In genomic region chr2:38806407-38807071, GRCh38 we compare ENCODE assay signal across 27 cellular contexts.
"Had no signal": no experiment of that assay in that cellular context is flagged by ENCODE, and none has a peak within 500 bp of the region (broad histone marks: within the 10 kb centered on the region; RNA-seq: fewer than 3 reads in every experiment).

No MANE protein-coding gene starts in this region.

- H3K4me3 ChIP-seq: adrenal gland, breast epithelium, colonic mucosa, gastroesophageal sphincter, heart left ventricle, mucosa of descending colon, thoracic aorta had no signal

- H3K4me3 Mint-ChIP-seq: activated CD4-positive, alpha-beta T cell treated with anti-CD3 and anti-CD28 coated beads for 36 hours; activated naive CD4-positive, alpha-beta T cell treated with anti-CD3 and anti-CD28 coated beads, Interleukin-2, amount 50 U/mL, for 24 hours; activated T-helper 1 cell treated with anti-CD3 and anti-CD28 coated beads, Interleukin-12 subunit alpha, Interleukin-12 subunit beta, Interleukin-2, Interleukin-4 antibody, amounts not matched to agents 30 ng/mL and 10 ng/mL and 1 ng/mL, durations not matched to agents 14 hours and 24 hours and 36 hours; central memory CD8-positive, alpha-beta T cell; type B pancreatic cell had no signal

- H3K27ac ChIP-seq: adrenal gland, colonic mucosa, epithelial cell of prostate, gastroesophageal sphincter, thoracic aorta, WERI-Rb-1 had no signal

- H3K27me3 Mint-ChIP-seq: activated CD4-positive, alpha-beta T cell treated with anti-CD3 and anti-CD28 coated beads for 36 hours; activated naive CD4-positive, alpha-beta T cell treated with anti-CD3 and anti-CD28 coated beads, Interleukin-2, amount 50 U/mL, for 24 hours; central memory CD8-positive, alpha-beta T cell; type B pancreatic cell had no signal

- ATAC-seq: activated CD4-positive, alpha-beta T cell treated with anti-CD3 and anti-CD28 coated beads for 36 hours; gastroesophageal sphincter; heart left ventricle; left colon; mucosa of descending colon; sciatic nerve had no signal

- H3K27ac Mint-ChIP-seq: activated CD4-positive, alpha-beta T cell treated with anti-CD3 and anti-CD28 coated beads for 36 hours; activated naive CD4-positive, alpha-beta T cell treated with anti-CD3 and anti-CD28 coated beads, Interleukin-2, amount 50 U/mL, for 24 hours; activated T-helper 1 cell treated with anti-CD3 and anti-CD28 coated beads, Interleukin-12 subunit alpha, Interleukin-12 subunit beta, Interleukin-2, Interleukin-4 antibody, amounts not matched to agents 30 ng/mL and 10 ng/mL and 1 ng/mL, durations not matched to agents 14 hours and 24 hours and 36 hours; type B pancreatic cell had no signal

- DNase-seq: activated CD4-positive, alpha-beta T cell treated with anti-CD3 and anti-CD28 coated beads for 36 hours; activated CD4-positive, alpha-beta T cell treated with anti-CD3 and anti-CD28 coated beads, Interleukin-2, amount 50 U/mL, for 48 hours; activated gamma-delta T cell treated with Interleukin-2 at 50 U/mL for 16 hours; colonic mucosa; heart left ventricle; left colon; mesenchymal stem cell; mucosa of descending colon; nucleus accumbens; posterior cingulate gyrus; small intestine; stimulated activated CD4-positive, alpha-beta T cell treated with anti-CD3 and anti-CD28 coated beads, Interleukin-15, amount 100 ng/mL, for 24 hours; stimulated activated CD8-positive, alpha-beta memory T cell treated with anti-CD3 and anti-CD28 coated beads, Interleukin-4, amount 100 ng/mL, for 48 hours; stimulated activated naive CD4-positive, alpha-beta T cell treated with Interleukin-2 at 50 U/mL for 16 hours; WERI-Rb-1 had no signal

- H3K4me1 ChIP-seq: adrenal gland, breast epithelium, colonic mucosa, gastroesophageal sphincter had no signal

- H3K36me3 ChIP-seq: colonic mucosa had no signal

- H3K4me1 Mint-ChIP-seq: activated CD4-positive, alpha-beta T cell treated with anti-CD3 and anti-CD28 coated beads for 36 hours; activated naive CD4-positive, alpha-beta T cell treated with anti-CD3 and anti-CD28 coated beads, Interleukin-2, amount 50 U/mL, for 24 hours; central memory CD8-positive, alpha-beta T cell had no signal

- H3K9me3 Mint-ChIP-seq: activated naive CD4-positive, alpha-beta T cell treated with anti-CD3 and anti-CD28 coated beads, Interleukin-2, amount 50 U/mL, for 24 hours; activated T-helper 1 cell treated with anti-CD3 and anti-CD28 coated beads, Interleukin-12 subunit alpha, Interleukin-12 subunit beta, Interleukin-2, Interleukin-4 antibody, amounts not matched to agents 30 ng/mL and 10 ng/mL and 1 ng/mL, durations not matched to agents 14 hours and 24 hours and 36 hours; central memory CD8-positive, alpha-beta T cell; type B pancreatic cell had no signal

- H3K27me3 ChIP-seq: adrenal gland, breast epithelium, colonic mucosa, gastroesophageal sphincter, heart left ventricle had no signal

- H3K9me3 ChIP-seq: adrenal gland, breast epithelium, colonic mucosa, gastroesophageal sphincter, heart left ventricle, mucosa of descending colon, thoracic aorta had no signal

- FAIRE-seq: keratinocyte, small intestine, TTC549 had no signal
